Comparison of ENCODE assay signal across 1 cellular context in the genomic region with DNA sequence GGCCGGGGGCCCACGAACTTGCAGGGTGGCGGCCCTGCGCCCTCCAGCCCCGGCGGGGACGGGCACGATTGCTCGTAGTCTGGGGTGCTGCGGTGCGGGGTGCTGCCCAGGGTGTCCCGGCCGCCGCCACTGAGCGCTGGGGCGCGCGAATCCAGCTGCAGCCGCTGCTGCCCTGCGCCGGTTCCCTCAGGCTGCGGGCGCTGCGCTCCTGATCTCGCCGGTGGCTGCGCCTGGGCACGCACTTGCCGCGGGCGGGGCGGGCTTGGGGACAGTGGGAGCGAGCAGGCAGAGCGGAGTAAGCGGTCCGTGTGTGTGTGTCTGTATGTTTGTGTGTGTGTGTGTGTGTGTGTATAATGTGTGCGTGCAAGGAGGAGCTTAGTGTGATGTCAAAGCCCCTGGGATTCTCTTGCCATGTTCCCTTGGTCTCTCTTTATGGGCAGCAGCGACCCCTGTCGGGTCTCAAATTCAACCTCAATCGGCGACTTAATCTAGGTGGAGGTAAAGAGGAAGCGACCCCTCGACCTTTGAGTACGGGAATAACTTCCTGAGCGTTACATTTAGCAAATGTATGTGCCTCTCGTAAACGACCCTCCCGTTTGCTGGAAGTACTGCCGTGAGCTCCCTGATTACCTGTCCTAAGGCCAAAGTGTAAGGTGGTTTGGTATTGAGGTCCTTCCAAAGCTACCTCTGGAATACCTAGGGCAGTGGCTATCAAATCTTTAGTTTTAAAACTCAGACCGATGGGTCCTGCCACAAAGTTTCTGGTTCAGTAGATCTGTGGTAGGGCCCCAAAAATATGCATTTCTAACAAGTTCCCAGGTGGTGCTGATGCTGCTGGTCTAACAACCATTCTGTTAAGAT.
TF ChIP-seq lines count a peak whose summit lies in the region.

Gene RNF150 (minus strand): TSS at position 324 of the 861 bp plus-strand sequence.

TF ChIP-seq in HepG2, 621 proteins besides CTCF, POLR2A, EP300 and RAD21 (continued from another document and continues in another):
- TF ChIP-seq KLF16 (CRISPR knock-in tag; IDR thresholded peaks at IDR 0.05) (no peak), CSRNP2 (CRISPR knock-in tag; conservative IDR thresholded peaks at IDR 0.05; ENCODE audit: low read depth) (no peak), TARDBP (CRISPR knock-in tag; IDR thresholded peaks at IDR 0.05) (0 out of 2 replicates have a peak, but pooled peaks have one; percentile 32), TBX3 (IDR thresholded peaks at IDR 0.05; ENCODE audit: borderline replicate concordance) (no peak), ZNF768 (CRISPR knock-in tag; IDR thresholded peaks at IDR 0.05) (peak; percentile 33; the same call in 1 of the 2 replicates), HNRNPLL (IDR thresholded peaks at IDR 0.05; ENCODE audit: low read depth, low read length, poor library complexity, severe bottlenecking) (peak; percentile 97), ZNF780A (CRISPR knock-in tag; IDR thresholded peaks at IDR 0.05) (no peak), ZNF263 (CRISPR knock-in tag; IDR thresholded peaks at IDR 0.05) (0 out of 2 replicates have a peak, but pooled peaks have one; percentile 12), HMGXB4 (CRISPR knock-in tag; IDR thresholded peaks at IDR 0.05; ENCODE audit: borderline replicate concordance in 1 of 2, low read depth in 1 of 2) (peak; percentile 56 to 65; a peak in 3 of 4 replicates), MTF2 (CRISPR knock-in tag; IDR thresholded peaks at IDR 0.05; ENCODE audit: borderline replicate concordance) (peak; percentile 55; the same call in 1 of the 2 replicates), KDM6A (CRISPR knock-in tag; IDR thresholded peaks at IDR 0.05; ENCODE audit: low read depth) (no peak), ZNF468 (CRISPR knock-in tag; IDR thresholded peaks at IDR 0.05) (no peak), SALL1 (CRISPR knock-in tag; IDR thresholded peaks at IDR 0.05) (peak; percentile 34; the same call in 1 of the 2 replicates), RBM22 (optimal IDR thresholded peaks at IDR 0.05; ENCODE audit: low read length) (no peak), THAP8 (CRISPR knock-in tag; IDR thresholded peaks at IDR 0.05; ENCODE audit: borderline replicate concordance) (no peak), FOXM1 (CRISPR knock-in tag; IDR thresholded peaks at IDR 0.05) (no peak), ZFP62 (CRISPR knock-in tag; IDR thresholded peaks at IDR 0.05) (no peak), TFDP1 (CRISPR knock-in tag; IDR thresholded peaks at IDR 0.05; ENCODE audit: borderline replicate concordance) (no peak), GZF1 (CRISPR knock-in tag; IDR thresholded peaks at IDR 0.05) (no peak), POLR2G (IDR thresholded peaks at IDR 0.05; ENCODE audit: low read depth, low read length) (no peak), EHMT2 (IDR thresholded peaks at IDR 0.05; ENCODE audit: borderline replicate concordance, low read depth, low read length) (no peak), MAZ (IDR thresholded peaks at IDR 0.05; ENCODE audit: borderline replicate concordance, low read depth, low read length) (no peak), MAZ (CRISPR knock-in tag; IDR thresholded peaks at IDR 0.05; ENCODE audit: low read depth) (0 out of 2 replicates have a peak, but pooled peaks have one; percentile 31), ZNF318 (CRISPR knock-in tag; IDR thresholded peaks at IDR 0.05) (0 out of 2 replicates have a peak, but pooled peaks have one; percentile 35), HDAC6 (IDR thresholded peaks at IDR 0.05; ENCODE audit: low read depth, low read length) (no peak), RBFOX2 (IDR thresholded peaks at IDR 0.05; ENCODE audit: low read depth, low read length) (no peak), MED13 (CRISPR knock-in tag; IDR thresholded peaks at IDR 0.05) (no peak), ONECUT2 (CRISPR knock-in tag; IDR thresholded peaks at IDR 0.05) (no peak), YY1 (IDR thresholded peaks at IDR 0.05; ENCODE audit: insufficient read depth, insufficient replicate concordance, low read depth, low read length) (no peak), FOXO4 (CRISPR knock-in tag; conservative IDR thresholded peaks at IDR 0.05) (0 out of 2 replicates have a peak, but pooled peaks have one; percentile 26), PRPF4 (IDR thresholded peaks at IDR 0.05; ENCODE audit: low read depth, low read length, poor library complexity, severe bottlenecking) (no peak)
- TF ChIP-seq, protein P1, sequence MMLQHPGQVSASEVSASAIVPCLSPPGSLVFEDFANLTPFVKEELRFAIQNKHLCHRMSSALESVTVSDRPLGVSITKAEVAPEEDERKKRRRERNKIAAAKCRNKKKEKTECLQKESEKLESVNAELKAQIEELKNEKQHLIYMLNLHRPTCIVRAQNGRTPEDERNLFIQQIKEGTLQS (CRISPR knock-in tag; IDR thresholded peaks at IDR 0.05), result no peak
- TF ChIP-seq, protein P2, sequence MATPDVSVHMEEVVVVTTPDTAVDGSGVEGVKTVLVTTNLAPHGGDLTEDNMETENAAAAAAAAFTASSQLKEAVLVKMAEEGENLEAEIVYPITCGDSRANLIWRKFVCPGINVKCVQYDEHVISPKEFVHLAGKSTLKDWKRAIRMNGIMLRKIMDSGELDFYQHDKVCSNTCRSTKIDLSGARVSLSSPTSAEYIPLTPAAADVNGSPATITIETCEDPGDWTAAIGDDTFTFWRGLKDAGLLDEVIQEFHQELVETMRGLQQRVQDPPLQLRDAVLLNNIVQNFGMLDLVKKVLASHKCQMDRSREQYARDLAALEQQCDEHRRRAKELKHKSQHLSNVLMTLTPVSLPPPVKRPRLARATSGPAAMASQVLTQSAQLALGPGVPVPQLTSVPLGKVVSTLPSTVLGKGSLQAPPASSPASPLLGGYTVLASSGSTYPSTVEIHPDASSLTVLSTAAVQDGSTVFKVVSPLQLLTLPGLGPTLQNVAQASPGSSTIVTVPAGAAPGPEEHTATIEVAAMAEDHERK (CRISPR knock-in tag; IDR thresholded peaks at IDR 0.05; ENCODE audit: low read depth), result no peak
- TF ChIP-seq, protein P3, sequence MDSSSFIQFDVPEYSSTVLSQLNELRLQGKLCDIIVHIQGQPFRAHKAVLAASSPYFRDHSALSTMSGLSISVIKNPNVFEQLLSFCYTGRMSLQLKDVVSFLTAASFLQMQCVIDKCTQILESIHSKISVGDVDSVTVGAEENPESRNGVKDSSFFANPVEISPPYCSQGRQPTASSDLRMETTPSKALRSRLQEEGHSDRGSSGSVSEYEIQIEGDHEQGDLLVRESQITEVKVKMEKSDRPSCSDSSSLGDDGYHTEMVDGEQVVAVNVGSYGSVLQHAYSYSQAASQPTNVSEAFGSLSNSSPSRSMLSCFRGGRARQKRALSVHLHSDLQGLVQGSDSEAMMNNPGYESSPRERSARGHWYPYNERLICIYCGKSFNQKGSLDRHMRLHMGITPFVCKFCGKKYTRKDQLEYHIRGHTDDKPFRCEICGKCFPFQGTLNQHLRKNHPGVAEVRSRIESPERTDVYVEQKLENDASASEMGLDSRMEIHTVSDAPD (CRISPR knock-in tag; IDR thresholded peaks at IDR 0.05), result no peak
